In the genomic region with DNA sequence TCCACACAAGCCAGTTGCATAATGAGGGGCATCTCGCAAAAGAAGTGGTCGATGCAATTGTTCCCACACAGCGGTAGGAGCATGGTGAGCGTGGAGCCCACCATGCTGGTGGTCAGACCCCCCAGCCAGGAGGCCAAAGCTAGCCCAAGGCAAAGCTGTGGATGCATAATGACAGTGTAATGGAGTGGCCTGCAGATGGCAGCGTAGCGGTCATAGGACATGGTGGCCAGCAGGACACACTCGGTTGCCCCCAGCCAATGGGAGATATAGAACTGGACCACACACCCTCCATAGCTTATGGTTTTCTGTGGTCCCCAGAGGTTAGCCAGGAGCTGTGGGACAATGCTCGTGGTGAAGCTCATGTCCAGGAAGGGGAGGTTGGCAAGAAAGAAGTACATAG, we compare ENCODE assay signal across 27 cellular contexts.
DNase-seq lines count a peak whose midpoint lies in the region; ATAC-seq and TF ChIP-seq lines count a peak whose summit lies in the region.
"Had no signal": no experiment of that assay in that cellular context is flagged by ENCODE, and none has a peak within 500 bp of the region (broad histone marks: within the 10 kb centered on the region; RNA-seq: fewer than 3 reads in every experiment).

No MANE protein-coding gene starts in this region.

- no peaks in the 10 kb centered on the region for H3K27me3 ChIP-seq in DOHH2 (ENCODE audit: control insufficient read depth, low read length)
- H3K27me3 ChIP-seq: SJSA1, suprapubic skin had no signal

- H3K4me3 Mint-ChIP-seq in T-helper 2 cell treated with Interferon-gamma antibody and Interleukin-4, amounts not matched to agents 5 μg/mL and 100 μg/mL, for 36 hours, result no peak overlapping the region
- H3K4me3 Mint-ChIP-seq: activated CD4-positive, alpha-beta T cell treated with anti-CD3 and anti-CD28 coated beads for 36 hours; activated T-cell treated with anti-CD3 and anti-CD28 coated beads, Interleukin-2, amount 50 U/mL, for 24 hours; CD14-positive monocyte; memory B cell had no signal

- H3K79me2 ChIP-seq in DOHH2 (ENCODE audit: control insufficient read depth, low read length), result no peaks in the 10 kb centered on the region

- CTCF ChIA-PET in HEK293T (lab: Yijun Ruan, JAX), result no interaction called here

- no peaks in the 10 kb centered on the region for H3K4me1 Mint-ChIP-seq in T-helper 2 cell treated with Interferon-gamma antibody and Interleukin-4, amounts not matched to agents 5 μg/mL and 100 μg/mL, for 36 hours (ENCODE audit: low read depth)
- H3K4me1 Mint-ChIP-seq: memory B cell had no signal

- no peaks in the 10 kb centered on the region for H3K9me2 ChIP-seq in DOHH2 (replicated peaks; ENCODE audit: control insufficient read depth, low read length)

- H4K20me1 ChIP-seq in DOHH2 (ENCODE audit: control insufficient read depth, insufficient read depth, low read depth, low read length), result no peaks in the 10 kb centered on the region

- H3K27ac ChIP-seq in DOHH2 (ENCODE audit: low read depth, low read length), result no peak overlapping the region
- H3K27ac ChIP-seq: HL-60, SJSA1, suprapubic skin had no signal

- POLR2A ChIA-PET in HEK293T (lab: Yijun Ruan, JAX), result no interaction called here

- no peak overlapping the region for H3K4me2 ChIP-seq in DOHH2 (ENCODE audit: low read length)

- no peaks in the 10 kb centered on the region for H3K4me1 ChIP-seq in DOHH2 (ENCODE audit: control insufficient read depth, low read length)
- H3K4me1 ChIP-seq: SJSA1, suprapubic skin had no signal

- no peaks in the 10 kb centered on the region for H3K9me3 ChIP-seq in DOHH2 (ENCODE audit: control insufficient read depth, insufficient read depth, low read length)
- H3K9me3 ChIP-seq: suprapubic skin had no signal

- no peak for ATAC-seq in GM21367 (IDR thresholded peaks at IDR 0.05; ENCODE audit: unreplicated experiment)
- ATAC-seq in HG02610 (IDR thresholded peaks at IDR 0.05; ENCODE audit: unreplicated experiment), result no peak
- ATAC-seq: activated CD4-positive, alpha-beta T cell treated with anti-CD3 and anti-CD28 coated beads for 36 hours; left lobe of liver; sciatic nerve had no signal

- no peaks in the 10 kb centered on the region for H3K9me3 Mint-ChIP-seq in T-helper 2 cell treated with Interferon-gamma antibody and Interleukin-4, amounts not matched to agents 5 μg/mL and 100 μg/mL, for 36 hours
- H3K9me3 Mint-ChIP-seq: activated T-cell treated with anti-CD3 and anti-CD28 coated beads, Interleukin-2, amount 50 U/mL, for 24 hours; memory B cell had no signal

- H3K36me3 ChIP-seq in DOHH2 (ENCODE audit: control insufficient read depth, low read length), result no peaks in the 10 kb centered on the region
- H3K36me3 ChIP-seq: SJSA1, suprapubic skin had no signal

- no peak overlapping the region for H3K27ac Mint-ChIP-seq in T-helper 2 cell treated with Interferon-gamma antibody and Interleukin-4, amounts not matched to agents 5 μg/mL and 100 μg/mL, for 36 hours
- H3K27ac Mint-ChIP-seq: activated CD4-positive, alpha-beta T cell treated with anti-CD3 and anti-CD28 coated beads for 36 hours; activated T-cell treated with anti-CD3 and anti-CD28 coated beads, Interleukin-2, amount 50 U/mL, for 24 hours; CD14-positive monocyte; memory B cell had no signal

- H3F3A ChIP-seq in DOHH2 (ENCODE audit: control insufficient read depth, insufficient read depth), result no peaks in the 10 kb centered on the region

- peak; percentile 22 for TF ChIP-seq CTCF in DOHH2 (IDR thresholded peaks at IDR 0.05; ENCODE audit: low read depth, low read length, poor library complexity, severe bottlenecking)

- no peaks in the 10 kb centered on the region for H3K36me3 Mint-ChIP-seq in T-helper 2 cell treated with Interferon-gamma antibody and Interleukin-4, amounts not matched to agents 5 μg/mL and 100 μg/mL, for 36 hours (ENCODE audit: low read depth)
- H3K36me3 Mint-ChIP-seq: CD14-positive monocyte, memory B cell had no signal

- TF ChIP-seq POLR2A in erythroblast (IDR thresholded peaks at IDR 0.05; ENCODE audit: low read length), result no peak

- DNase-seq in HEK293T (ENCODE audit: extremely low spot score) (peak; percentile 6), OCI-M1 (lab: John Stamatoyannopoulos, UW) (peak; percentile 62), erythroblast (lab: John Stamatoyannopoulos, UW) (peak; percentile 18 to 24), NCI-H524 treated with DMSO at 0.1 percent for 48 hours (lab: John Stamatoyannopoulos, UW) (no peak)
- DNase-seq in T-helper 2 cell treated with Interferon-gamma antibody and Interleukin-4, amounts not matched to agents 5 μg/mL and 100 μg/mL, for 36 hours (ENCODE audit: low spot score), result no peak
- DNase-seq: activated CD4-positive, alpha-beta T cell treated with anti-CD3 and anti-CD28 coated beads for 36 hours; activated gamma-delta T cell; activated T-cell treated with anti-CD3 and anti-CD28 coated beads, Interleukin-2, amount 50 U/mL, for 24 hours; caudate nucleus; NCI-H1092; NCI-H1694 treated with DMSO at 0.1 percent for 48 hours; NCI-H2171 treated with DMSO at 0.1 percent for 48 hours; NCI-H524; posterior cingulate gyrus; stimulated activated CD4-positive, alpha-beta T cell treated with anti-CD3 and anti-CD28 coated beads, Interleukin-12 subunit alpha, Interleukin-12 subunit beta, amount 100 ng/mL, for 4 hours; stimulated activated CD4-positive, alpha-beta T cell treated with anti-CD3 and anti-CD28 coated beads, Interleukin-4, amount 100 ng/mL, for 4 hours; stimulated activated naive CD4-positive, alpha-beta T cell had no signal

- peaks cover 4% of the 10 kb centered on the region for H3K27me3 Mint-ChIP-seq in T-helper 2 cell treated with Interferon-gamma antibody and Interleukin-4, amounts not matched to agents 5 μg/mL and 100 μg/mL, for 36 hours (ENCODE audit: low read depth)

- H3K4me3 ChIP-seq in DOHH2 (ENCODE audit: low read length), result no peak overlapping the region
- H3K4me3 ChIP-seq: SJSA1, suprapubic skin had no signal

TF ChIP-seq in HEK293T, 16 proteins besides CTCF, POLR2A, EP300 and RAD21:
- no peak for TF ChIP-seq ARNT (IDR thresholded peaks at IDR 0.05)
- no peak for TF ChIP-seq FOXA1 (IDR thresholded peaks at IDR 0.05)
- TF ChIP-seq LEF1 (IDR thresholded peaks at IDR 0.05; ENCODE audit: borderline replicate concordance), result no peak
- no peak for TF ChIP-seq L3MBTL2 (conservative IDR thresholded peaks at IDR 0.05)
- no peak for TF ChIP-seq CTBP1 (IDR thresholded peaks at IDR 0.05; ENCODE audit: borderline replicate concordance)
- TF ChIP-seq SP1 (IDR thresholded peaks at IDR 0.05), result no peak
- no peak for TF ChIP-seq ZNF384 (IDR thresholded peaks at IDR 0.05)
- TF ChIP-seq TARDBP (IDR thresholded peaks at IDR 0.05), result no peak
- no peak for TF ChIP-seq ELF4 (IDR thresholded peaks at IDR 0.05)
- TF ChIP-seq FOXM1 (IDR thresholded peaks at IDR 0.05; ENCODE audit: borderline replicate concordance), result no peak
- TF ChIP-seq BHLHE40 (IDR thresholded peaks at IDR 0.05; ENCODE audit: borderline replicate concordance), result no peak
- TF ChIP-seq HDGF (IDR thresholded peaks at IDR 0.05; ENCODE audit: borderline replicate concordance), result no peak
- TF ChIP-seq SUZ12 (IDR thresholded peaks at IDR 0.05), result no peak
- TF ChIP-seq NFRKB (IDR thresholded peaks at IDR 0.05), result no peak
- TF ChIP-seq, protein P1, sequence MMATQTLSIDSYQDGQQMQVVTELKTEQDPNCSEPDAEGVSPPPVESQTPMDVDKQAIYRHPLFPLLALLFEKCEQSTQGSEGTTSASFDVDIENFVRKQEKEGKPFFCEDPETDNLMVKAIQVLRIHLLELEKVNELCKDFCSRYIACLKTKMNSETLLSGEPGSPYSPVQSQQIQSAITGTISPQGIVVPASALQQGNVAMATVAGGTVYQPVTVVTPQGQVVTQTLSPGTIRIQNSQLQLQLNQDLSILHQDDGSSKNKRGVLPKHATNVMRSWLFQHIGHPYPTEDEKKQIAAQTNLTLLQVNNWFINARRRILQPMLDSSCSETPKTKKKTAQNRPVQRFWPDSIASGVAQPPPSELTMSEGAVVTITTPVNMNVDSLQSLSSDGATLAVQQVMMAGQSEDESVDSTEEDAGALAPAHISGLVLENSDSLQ (IDR thresholded peaks at IDR 0.05), result no peak
- TF ChIP-seq FOXK2 (IDR thresholded peaks at IDR 0.05), result no peak

Comparison
In these comparisons a context has a peak if more than half of its experiments do, and no peak if none do; other contexts are left out.
1. DNase-seq: peak in HEK293T (single experiment), OCI-M1 (single experiment) and erythroblast (2 of 2); none in T-helper 2 cell treated with Interferon-gamma antibody and Interleukin-4, amounts not matched to agents 5 μg/mL and 100 μg/mL, for 36 hours (single experiment) and NCI-H524 treated with DMSO at 0.1 percent for 48 hours (single experiment).